ENCODE assay signal across 10 cellular contexts in the genomic region with DNA sequence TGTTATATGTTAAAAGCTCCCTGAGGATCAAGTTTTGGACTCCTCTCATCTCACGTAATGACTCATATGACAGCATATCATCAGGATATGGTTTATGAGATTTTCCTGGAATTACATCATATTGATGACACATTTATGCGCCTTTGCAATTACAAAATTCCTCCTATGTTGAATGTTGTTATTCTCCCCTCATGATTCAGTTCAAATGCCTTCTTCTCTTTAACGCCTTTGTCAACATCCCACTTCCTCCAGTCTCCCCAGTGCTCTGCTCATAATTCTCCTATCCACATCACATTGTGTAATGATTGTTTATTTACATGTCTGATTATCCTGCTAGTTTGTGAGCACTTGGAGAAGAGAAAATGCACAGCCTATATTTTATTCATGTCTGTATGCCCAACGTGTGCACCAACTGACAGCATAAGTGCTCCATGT.
DNase-seq lines count a peak whose midpoint lies in the region; ATAC-seq, FAIRE-seq and TF ChIP-seq lines count a peak whose summit lies in the region.
"Had no signal": no experiment of that assay in that cellular context is flagged by ENCODE, and none has a peak within 500 bp of the region (broad histone marks: within the 10 kb centered on the region; RNA-seq: fewer than 3 reads in every experiment).

No MANE protein-coding gene starts in this region.

- no peak overlapping the region for H4K8ac ChIP-seq in H9 (replicated peaks; ENCODE audit: insufficient read length, low read depth, low read length)

- H3K4me1 ChIP-seq in A549 (peaks cover 22% of the 10 kb centered on the region), H9 (ENCODE audit: insufficient read depth, low read length) (no peaks in the 10 kb centered on the region)

- H3K4me1 Mint-ChIP-seq in H9: no peaks in the 10 kb centered on the region; a peak in 1 of 4 replicates

- no peak overlapping the region for H4K91ac ChIP-seq in H9 (ENCODE audit: insufficient read length, low read depth, low read length)

- TF ChIP-seq EP300 in A549 (IDR thresholded peaks at IDR 0.05): peak; percentile 81 to 90; a peak in 3 of 5 replicates

- peak overlapping the region; percentile 53 to 74; a peak in 5 of 6 replicates for H3K27ac ChIP-seq in A549
- H3K27ac ChIP-seq in H9 (ENCODE audit: insufficient read length, low read depth, low read length): no peak overlapping the region
- H3K27ac ChIP-seq: right lobe of liver had no signal

- no peaks in the 10 kb centered on the region for H3K9me3 Mint-ChIP-seq in H9

- DNase-seq in A549 (ENCODE audit: low read depth in 1 of 2, low spot score in 1 of 2) (peak; percentile 26 to 86), HFF-Myc (ENCODE audit: extremely low read depth, low read depth) (peak; percentile 93), T1000 (lab: John Stamatoyannopoulos, UW) (peak; percentile 31), glomerular endothelial cell (ENCODE audit: extremely low read depth, low read depth, low spot score) (peak; percentile 88), H9 (no peak), COLO668 (lab: John Stamatoyannopoulos, UW; ENCODE audit: unreplicated experiment) (no peak), NCI-H774 (lab: John Stamatoyannopoulos, UW) (no peak)
- DNase-seq: activated gamma-delta T cell, right lobe of liver had no signal

- H2AK5ac ChIP-seq in H9 (ENCODE audit: insufficient read length, low read length): no peak overlapping the region

- H3K79me2 ChIP-seq in H9 (ENCODE audit: insufficient read depth, low read length): no peaks in the 10 kb centered on the region

- no peak overlapping the region for H3K9ac ChIP-seq in H9 (ENCODE audit: extremely low read depth, insufficient read length, low read length)

- no peak overlapping the region for H3K23ac ChIP-seq in H9 (ENCODE audit: insufficient read length, low read depth, low read length)

- no peak for FAIRE-seq in A549 (lab: Jason Lieb, UNC)

- no peak overlapping the region for H3T11ph ChIP-seq in H9 (ENCODE audit: low read length)

- H2BK12ac ChIP-seq in H9 (ENCODE audit: insufficient read length, low read depth, low read length): no peak overlapping the region

- TF ChIP-seq RAD21 in A549 (conservative IDR thresholded peaks at IDR 0.05 in 1 of 2, IDR thresholded peaks at IDR 0.05 in 1 of 2): no peak; a peak in 1 of 5 replicates

- ATAC-seq in A549: peak; percentile 93 to 94
- no peak for ATAC-seq in GM21515 (IDR thresholded peaks at IDR 0.05; ENCODE audit: unreplicated experiment)

- H3K4me2 ChIP-seq in A549 (peak overlapping the region; percentile 71), H9 (ENCODE audit: insufficient read depth, insufficient read length, low read length) (no peak overlapping the region)

- no peak overlapping the region for H3K14ac ChIP-seq in H9 (ENCODE audit: insufficient read depth, low read length)

- no peaks in the 10 kb centered on the region for H3K9me3 ChIP-seq in A549
- no peaks in the 10 kb centered on the region for H3K9me3 ChIP-seq in H9 (ENCODE audit: control insufficient read depth, low read depth, low read length)
- H3K9me3 ChIP-seq: right lobe of liver had no signal

- no peak overlapping the region for H2BK5ac ChIP-seq in H9 (ENCODE audit: insufficient read length, low read length)

- H3K4me3 Mint-ChIP-seq in H9: no peak overlapping the region

- no peaks in the 10 kb centered on the region for H4K20me1 ChIP-seq in H9 (ENCODE audit: control insufficient read depth, insufficient read depth, insufficient read length)

- H2AFZ ChIP-seq in H9 (ENCODE audit: low read length): no peak overlapping the region

- H2BK120ac ChIP-seq in H9 (ENCODE audit: low read depth, low read length, poor library complexity, severe bottlenecking): no peak overlapping the region

- WGBS in A549 (ENCODE audit: missing lambda C conversion rate): 5% methylated on average over 4 of the region's 4 CpGs
- WGBS in H9 (ENCODE audit: extremely low coverage, insufficient read length, low lambda C conversion rate): no CpG with 5 or more reads among the region's 4 CpGs

- no peak overlapping the region for H2BK15ac ChIP-seq in H9 (ENCODE audit: low read depth, low read length)

- TF ChIP-seq POLR2A in A549 (IDR thresholded peaks at IDR 0.05; ENCODE audit: low read length): no peak

- H4K5ac ChIP-seq in H9 (ENCODE audit: insufficient read length, low read depth, low read length): no peak overlapping the region

- no peak overlapping the region for H3K4ac ChIP-seq in H9 (ENCODE audit: low read depth, low read length)

- H3K23me2 ChIP-seq in H9 (ENCODE audit: insufficient read length, low read depth, low read length, poor library complexity, severe bottlenecking): no peaks in the 10 kb centered on the region

- H2BK20ac ChIP-seq in H9 (ENCODE audit: low read depth, low read length, poor library complexity, severe bottlenecking): no peak overlapping the region

- no peak overlapping the region for H3K56ac ChIP-seq in H9 (ENCODE audit: insufficient read length, low read depth, low read length)

- H3K36me3 Mint-ChIP-seq in H9 (ENCODE audit: insufficient read depth in 1 of 3, low read depth in 3 of 3): no peaks in the 10 kb centered on the region

- H3K79me1 ChIP-seq in H9 (ENCODE audit: insufficient read depth, low read depth, low read length, poor library complexity, severe bottlenecking): no peaks in the 10 kb centered on the region

- H3K4me3 ChIP-seq in A549 (no peak overlapping the region), HFF-Myc (replicated peaks; ENCODE audit: low read depth, low read length) (no peak overlapping the region)
- H3K4me3 ChIP-seq: right lobe of liver had no signal

- CTCF ChIA-PET in A549 (lab: Yijun Ruan, JAX): interaction anchor here (0.7 kb wide), 2 partner anchors 11 to 21 kb away, joined by 3 to 6 read pairs; no protein-coding TSS in a partner anchor

- POLR2A ChIA-PET in A549 (lab: Yijun Ruan, JAX): interaction anchor here (1.2 kb wide), 1 partner anchor 13 kb away, joined by 4 read pairs; no protein-coding TSS in a partner anchor

- H3K27me3 ChIP-seq in H9 (ENCODE audit: insufficient read depth, low read length): no peaks in the 10 kb centered on the region
- H3K27me3 ChIP-seq: right lobe of liver had no signal

- H3K27ac Mint-ChIP-seq in H9: no peak overlapping the region

- no peak overlapping the region for H3K18ac ChIP-seq in H9 (ENCODE audit: insufficient read length, low read depth, low read length)

- TF ChIP-seq CTCF in A549 (IDR thresholded peaks at IDR 0.05) (no peak), HFF-Myc (IDR thresholded peaks at IDR 0.05; ENCODE audit: low read depth, low read length, missing control alignments) (no peak), H9 (conservative IDR thresholded peaks at IDR 0.05) (no peak)

- no peaks in the 10 kb centered on the region; the same call in 1 of the 2 replicates for H3K27me3 Mint-ChIP-seq in H9 (ENCODE audit: low read depth)

TF ChIP-seq in A549, 52 proteins besides CTCF, POLR2A, EP300 and RAD21:
- TF ChIP-seq, protein P1, sequence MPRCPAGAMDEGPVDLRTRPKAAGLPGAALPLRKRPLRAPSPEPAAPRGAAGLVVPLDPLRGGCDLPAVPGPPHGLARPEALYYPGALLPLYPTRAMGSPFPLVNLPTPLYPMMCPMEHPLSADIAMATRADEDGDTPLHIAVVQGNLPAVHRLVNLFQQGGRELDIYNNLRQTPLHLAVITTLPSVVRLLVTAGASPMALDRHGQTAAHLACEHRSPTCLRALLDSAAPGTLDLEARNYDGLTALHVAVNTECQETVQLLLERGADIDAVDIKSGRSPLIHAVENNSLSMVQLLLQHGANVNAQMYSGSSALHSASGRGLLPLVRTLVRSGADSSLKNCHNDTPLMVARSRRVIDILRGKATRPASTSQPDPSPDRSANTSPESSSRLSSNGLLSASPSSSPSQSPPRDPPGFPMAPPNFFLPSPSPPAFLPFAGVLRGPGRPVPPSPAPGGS (IDR thresholded peaks at IDR 0.05): peak; percentile 78; the same call in 2 of the 3 replicates
- TF ChIP-seq GATA3 (IDR thresholded peaks at IDR 0.05; ENCODE audit: borderline replicate concordance): peak; percentile 58; the same call in 1 of the 2 replicates
- TF ChIP-seq SMC3 (IDR thresholded peaks at IDR 0.05): peak; percentile 25; the same call in 1 of the 3 replicates
- TF ChIP-seq HOXB5 (CRISPR knock-in tag; IDR thresholded peaks at IDR 0.05): no peak
- TF ChIP-seq, protein P2, sequence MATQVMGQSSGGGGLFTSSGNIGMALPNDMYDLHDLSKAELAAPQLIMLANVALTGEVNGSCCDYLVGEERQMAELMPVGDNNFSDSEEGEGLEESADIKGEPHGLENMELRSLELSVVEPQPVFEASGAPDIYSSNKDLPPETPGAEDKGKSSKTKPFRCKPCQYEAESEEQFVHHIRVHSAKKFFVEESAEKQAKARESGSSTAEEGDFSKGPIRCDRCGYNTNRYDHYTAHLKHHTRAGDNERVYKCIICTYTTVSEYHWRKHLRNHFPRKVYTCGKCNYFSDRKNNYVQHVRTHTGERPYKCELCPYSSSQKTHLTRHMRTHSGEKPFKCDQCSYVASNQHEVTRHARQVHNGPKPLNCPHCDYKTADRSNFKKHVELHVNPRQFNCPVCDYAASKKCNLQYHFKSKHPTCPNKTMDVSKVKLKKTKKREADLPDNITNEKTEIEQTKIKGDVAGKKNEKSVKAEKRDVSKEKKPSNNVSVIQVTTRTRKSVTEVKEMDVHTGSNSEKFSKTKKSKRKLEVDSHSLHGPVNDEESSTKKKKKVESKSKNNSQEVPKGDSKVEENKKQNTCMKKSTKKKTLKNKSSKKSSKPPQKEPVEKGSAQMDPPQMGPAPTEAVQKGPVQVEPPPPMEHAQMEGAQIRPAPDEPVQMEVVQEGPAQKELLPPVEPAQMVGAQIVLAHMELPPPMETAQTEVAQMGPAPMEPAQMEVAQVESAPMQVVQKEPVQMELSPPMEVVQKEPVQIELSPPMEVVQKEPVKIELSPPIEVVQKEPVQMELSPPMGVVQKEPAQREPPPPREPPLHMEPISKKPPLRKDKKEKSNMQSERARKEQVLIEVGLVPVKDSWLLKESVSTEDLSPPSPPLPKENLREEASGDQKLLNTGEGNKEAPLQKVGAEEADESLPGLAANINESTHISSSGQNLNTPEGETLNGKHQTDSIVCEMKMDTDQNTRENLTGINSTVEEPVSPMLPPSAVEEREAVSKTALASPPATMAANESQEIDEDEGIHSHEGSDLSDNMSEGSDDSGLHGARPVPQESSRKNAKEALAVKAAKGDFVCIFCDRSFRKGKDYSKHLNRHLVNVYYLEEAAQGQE (IDR thresholded peaks at IDR 0.05): no peak
- TF ChIP-seq TFCP2L1 (CRISPR knock-in tag; IDR thresholded peaks at IDR 0.05): no peak
- peak; percentile 94 for TF ChIP-seq FOSL2 (IDR thresholded peaks at IDR 0.05)
- peak; percentile 97 for TF ChIP-seq FOSL2 (CRISPR knock-in tag; IDR thresholded peaks at IDR 0.05)
- TF ChIP-seq EHF (CRISPR knock-in tag; IDR thresholded peaks at IDR 0.05): no peak
- peak; percentile 96 for TF ChIP-seq JUNB (IDR thresholded peaks at IDR 0.05)
- TF ChIP-seq CEBPB (IDR thresholded peaks at IDR 0.05): peak; percentile 83 to 96
- peak; percentile 87 to 95; a peak in 4 of 5 replicates for TF ChIP-seq JUN (IDR thresholded peaks at IDR 0.05)
- TF ChIP-seq, protein P3, sequence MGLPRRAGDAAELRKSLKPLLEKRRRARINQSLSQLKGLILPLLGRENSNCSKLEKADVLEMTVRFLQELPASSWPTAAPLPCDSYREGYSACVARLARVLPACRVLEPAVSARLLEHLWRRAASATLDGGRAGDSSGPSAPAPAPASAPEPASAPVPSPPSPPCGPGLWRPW (IDR thresholded peaks at IDR 0.05): peak; percentile 96
TF ChIP-seq in A549: peak in this region for 8.

Comparison
In these comparisons a context has a peak if more than half of its experiments do, and no peak if none do; other contexts are left out.
1. DNase-seq: peak in A549 (2 of 2), HFF-Myc (single experiment), T1000 (single experiment) and glomerular endothelial cell (single experiment); none in H9 (single experiment), COLO668 (single experiment) and NCI-H774 (single experiment).